1 cellular context compared by ENCODE assay signal in genomic region chr19:36377541-36378178, GRCh38.
TF ChIP-seq lines count a peak whose summit lies in the region.

No MANE protein-coding gene starts in this region.

TF ChIP-seq in HepG2, 621 proteins besides CTCF, POLR2A, EP300 and RAD21 (continued from another document and continues in another):
- no peak for TF ChIP-seq SIN3B (IDR thresholded peaks at IDR 0.05; ENCODE audit: low read length)
- TF ChIP-seq ZNF710 (CRISPR knock-in tag; IDR thresholded peaks at IDR 0.05; ENCODE audit: borderline replicate concordance) = no peak
- peak; percentile 29; the same call in 1 of the 2 replicates for TF ChIP-seq ZNF3 (CRISPR knock-in tag; IDR thresholded peaks at IDR 0.05)
- TF ChIP-seq ADNP (CRISPR knock-in tag; IDR thresholded peaks at IDR 0.05) = no peak
- 0 out of 2 replicates have a peak, but pooled peaks have one; percentile 16 for TF ChIP-seq ELF1 (CRISPR knock-in tag; IDR thresholded peaks at IDR 0.05)
- TF ChIP-seq, protein P1, sequence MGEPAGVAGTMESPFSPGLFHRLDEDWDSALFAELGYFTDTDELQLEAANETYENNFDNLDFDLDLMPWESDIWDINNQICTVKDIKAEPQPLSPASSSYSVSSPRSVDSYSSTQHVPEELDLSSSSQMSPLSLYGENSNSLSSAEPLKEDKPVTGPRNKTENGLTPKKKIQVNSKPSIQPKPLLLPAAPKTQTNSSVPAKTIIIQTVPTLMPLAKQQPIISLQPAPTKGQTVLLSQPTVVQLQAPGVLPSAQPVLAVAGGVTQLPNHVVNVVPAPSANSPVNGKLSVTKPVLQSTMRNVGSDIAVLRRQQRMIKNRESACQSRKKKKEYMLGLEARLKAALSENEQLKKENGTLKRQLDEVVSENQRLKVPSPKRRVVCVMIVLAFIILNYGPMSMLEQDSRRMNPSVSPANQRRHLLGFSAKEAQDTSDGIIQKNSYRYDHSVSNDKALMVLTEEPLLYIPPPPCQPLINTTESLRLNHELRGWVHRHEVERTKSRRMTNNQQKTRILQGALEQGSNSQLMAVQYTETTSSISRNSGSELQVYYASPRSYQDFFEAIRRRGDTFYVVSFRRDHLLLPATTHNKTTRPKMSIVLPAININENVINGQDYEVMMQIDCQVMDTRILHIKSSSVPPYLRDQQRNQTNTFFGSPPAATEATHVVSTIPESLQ (CRISPR knock-in tag; conservative IDR thresholded peaks at IDR 0.05) = no peak
- no peak for TF ChIP-seq PHF5A (CRISPR knock-in tag; IDR thresholded peaks at IDR 0.05; ENCODE audit: low read depth, unreplicated experiment)
- TF ChIP-seq RORA (CRISPR knock-in tag; IDR thresholded peaks at IDR 0.05) = no peak
- TF ChIP-seq ZNF547 (CRISPR knock-in tag; IDR thresholded peaks at IDR 0.05) = no peak
- no peak for TF ChIP-seq HCFC1 (IDR thresholded peaks at IDR 0.05; ENCODE audit: low read depth, low read length)
- TF ChIP-seq ZNF691 (CRISPR knock-in tag; IDR thresholded peaks at IDR 0.05; ENCODE audit: borderline replicate concordance, low read depth) = no peak
- no peak for TF ChIP-seq SP1 (IDR thresholded peaks at IDR 0.05)
- TF ChIP-seq SP1 (CRISPR knock-in tag; IDR thresholded peaks at IDR 0.05) = no peak
- no peak for TF ChIP-seq ZNF562 (CRISPR knock-in tag; IDR thresholded peaks at IDR 0.05; ENCODE audit: borderline replicate concordance)
- TF ChIP-seq, protein P2, sequence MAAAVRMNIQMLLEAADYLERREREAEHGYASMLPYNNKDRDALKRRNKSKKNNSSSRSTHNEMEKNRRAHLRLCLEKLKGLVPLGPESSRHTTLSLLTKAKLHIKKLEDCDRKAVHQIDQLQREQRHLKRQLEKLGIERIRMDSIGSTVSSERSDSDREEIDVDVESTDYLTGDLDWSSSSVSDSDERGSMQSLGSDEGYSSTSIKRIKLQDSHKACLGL (CRISPR knock-in tag; IDR thresholded peaks at IDR 0.05) = no peak
- TF ChIP-seq GLI4 (CRISPR knock-in tag; IDR thresholded peaks at IDR 0.05; ENCODE audit: borderline replicate concordance) = no peak
- no peak for TF ChIP-seq ZNF784 (CRISPR knock-in tag; IDR thresholded peaks at IDR 0.05; ENCODE audit: borderline replicate concordance)
- TF ChIP-seq ZNF652 (CRISPR knock-in tag; IDR thresholded peaks at IDR 0.05; ENCODE audit: borderline replicate concordance, low read depth) = peak; percentile 93
- TF ChIP-seq, protein P3, sequence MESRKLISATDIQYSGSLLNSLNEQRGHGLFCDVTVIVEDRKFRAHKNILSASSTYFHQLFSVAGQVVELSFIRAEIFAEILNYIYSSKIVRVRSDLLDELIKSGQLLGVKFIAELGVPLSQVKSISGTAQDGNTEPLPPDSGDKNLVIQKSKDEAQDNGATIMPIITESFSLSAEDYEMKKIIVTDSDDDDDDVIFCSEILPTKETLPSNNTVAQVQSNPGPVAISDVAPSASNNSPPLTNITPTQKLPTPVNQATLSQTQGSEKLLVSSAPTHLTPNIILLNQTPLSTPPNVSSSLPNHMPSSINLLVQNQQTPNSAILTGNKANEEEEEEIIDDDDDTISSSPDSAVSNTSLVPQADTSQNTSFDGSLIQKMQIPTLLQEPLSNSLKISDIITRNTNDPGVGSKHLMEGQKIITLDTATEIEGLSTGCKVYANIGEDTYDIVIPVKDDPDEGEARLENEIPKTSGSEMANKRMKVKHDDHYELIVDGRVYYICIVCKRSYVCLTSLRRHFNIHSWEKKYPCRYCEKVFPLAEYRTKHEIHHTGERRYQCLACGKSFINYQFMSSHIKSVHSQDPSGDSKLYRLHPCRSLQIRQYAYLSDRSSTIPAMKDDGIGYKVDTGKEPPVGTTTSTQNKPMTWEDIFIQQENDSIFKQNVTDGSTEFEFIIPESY (CRISPR knock-in tag; IDR thresholded peaks at IDR 0.05) = no peak
- TF ChIP-seq ZSCAN29 (CRISPR knock-in tag; conservative IDR thresholded peaks at IDR 0.05) = 0 out of 2 replicates have a peak, but pooled peaks have one; percentile 54
- no peak for TF ChIP-seq BCL3 (CRISPR knock-in tag; IDR thresholded peaks at IDR 0.05)
- no peak for TF ChIP-seq NR2F6 (IDR thresholded peaks at IDR 0.05)
- 0 out of 2 replicates have a peak, but pooled peaks have one; percentile 28 for TF ChIP-seq NR2F6 (CRISPR knock-in tag; IDR thresholded peaks at IDR 0.05)
- no peak for TF ChIP-seq ZFP82 (CRISPR knock-in tag; IDR thresholded peaks at IDR 0.05; ENCODE audit: borderline replicate concordance)
- TF ChIP-seq SMAD9 (CRISPR knock-in tag; IDR thresholded peaks at IDR 0.05) = no peak
- TF ChIP-seq ZNF768 (CRISPR knock-in tag; IDR thresholded peaks at IDR 0.05) = no peak
- no peak for TF ChIP-seq EED (CRISPR knock-in tag; IDR thresholded peaks at IDR 0.05)
- TF ChIP-seq MAFF (IDR thresholded peaks at IDR 0.05; ENCODE audit: low read depth, low read length) = no peak
- TF ChIP-seq ARHGAP35 (CRISPR knock-in tag; IDR thresholded peaks at IDR 0.05; ENCODE audit: borderline replicate concordance) = no peak
- no peak for TF ChIP-seq IKZF1 (IDR thresholded peaks at IDR 0.05)
- no peak for TF ChIP-seq MXI1 (IDR thresholded peaks at IDR 0.05; ENCODE audit: borderline replicate concordance, low read depth, low read length)
- TF ChIP-seq NFE2L2 (IDR thresholded peaks at IDR 0.05; ENCODE audit: low read length) = no peak
- TF ChIP-seq AFF4 (CRISPR knock-in tag; IDR thresholded peaks at IDR 0.05) = no peak
- peak; percentile 62; the same call in 1 of the 2 replicates for TF ChIP-seq PITX1 (CRISPR knock-in tag; IDR thresholded peaks at IDR 0.05)
- no peak for TF ChIP-seq ATM (IDR thresholded peaks at IDR 0.05; ENCODE audit: borderline replicate concordance)
- no peak for TF ChIP-seq ARID3A (IDR thresholded peaks at IDR 0.05; ENCODE audit: low read depth, low read length)
- TF ChIP-seq ZNF343 (CRISPR knock-in tag; IDR thresholded peaks at IDR 0.05) = no peak
- 0 out of 2 replicates have a peak, but pooled peaks have one; percentile 35 for TF ChIP-seq TARDBP (CRISPR knock-in tag; IDR thresholded peaks at IDR 0.05)
- no peak for TF ChIP-seq ZNF335 (CRISPR knock-in tag; IDR thresholded peaks at IDR 0.05)
- no peak for TF ChIP-seq ZNF24 (IDR thresholded peaks at IDR 0.05)
- TF ChIP-seq SMC3 (IDR thresholded peaks at IDR 0.05; ENCODE audit: low read length) = peak; percentile 2; the same call in 1 of the 2 replicates
- TF ChIP-seq ZBTB3 (CRISPR knock-in tag; IDR thresholded peaks at IDR 0.05; ENCODE audit: borderline replicate concordance, low read depth) = no peak
- TF ChIP-seq, protein P4, sequence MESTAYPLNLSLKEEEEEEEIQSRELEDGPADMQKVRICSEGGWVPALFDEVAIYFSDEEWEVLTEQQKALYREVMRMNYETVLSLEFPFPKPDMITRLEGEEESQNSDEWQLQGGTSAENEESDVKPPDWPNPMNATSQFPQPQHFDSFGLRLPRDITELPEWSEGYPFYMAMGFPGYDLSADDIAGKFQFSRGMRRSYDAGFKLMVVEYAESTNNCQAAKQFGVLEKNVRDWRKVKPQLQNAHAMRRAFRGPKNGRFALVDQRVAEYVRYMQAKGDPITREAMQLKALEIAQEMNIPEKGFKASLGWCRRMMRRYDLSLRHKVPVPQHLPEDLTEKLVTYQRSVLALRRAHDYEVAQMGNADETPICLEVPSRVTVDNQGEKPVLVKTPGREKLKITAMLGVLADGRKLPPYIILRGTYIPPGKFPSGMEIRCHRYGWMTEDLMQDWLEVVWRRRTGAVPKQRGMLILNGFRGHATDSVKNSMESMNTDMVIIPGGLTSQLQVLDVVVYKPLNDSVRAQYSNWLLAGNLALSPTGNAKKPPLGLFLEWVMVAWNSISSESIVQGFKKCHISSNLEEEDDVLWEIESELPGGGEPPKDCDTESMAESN (CRISPR knock-in tag; conservative IDR thresholded peaks at IDR 0.05) = no peak
- TF ChIP-seq, protein P5, sequence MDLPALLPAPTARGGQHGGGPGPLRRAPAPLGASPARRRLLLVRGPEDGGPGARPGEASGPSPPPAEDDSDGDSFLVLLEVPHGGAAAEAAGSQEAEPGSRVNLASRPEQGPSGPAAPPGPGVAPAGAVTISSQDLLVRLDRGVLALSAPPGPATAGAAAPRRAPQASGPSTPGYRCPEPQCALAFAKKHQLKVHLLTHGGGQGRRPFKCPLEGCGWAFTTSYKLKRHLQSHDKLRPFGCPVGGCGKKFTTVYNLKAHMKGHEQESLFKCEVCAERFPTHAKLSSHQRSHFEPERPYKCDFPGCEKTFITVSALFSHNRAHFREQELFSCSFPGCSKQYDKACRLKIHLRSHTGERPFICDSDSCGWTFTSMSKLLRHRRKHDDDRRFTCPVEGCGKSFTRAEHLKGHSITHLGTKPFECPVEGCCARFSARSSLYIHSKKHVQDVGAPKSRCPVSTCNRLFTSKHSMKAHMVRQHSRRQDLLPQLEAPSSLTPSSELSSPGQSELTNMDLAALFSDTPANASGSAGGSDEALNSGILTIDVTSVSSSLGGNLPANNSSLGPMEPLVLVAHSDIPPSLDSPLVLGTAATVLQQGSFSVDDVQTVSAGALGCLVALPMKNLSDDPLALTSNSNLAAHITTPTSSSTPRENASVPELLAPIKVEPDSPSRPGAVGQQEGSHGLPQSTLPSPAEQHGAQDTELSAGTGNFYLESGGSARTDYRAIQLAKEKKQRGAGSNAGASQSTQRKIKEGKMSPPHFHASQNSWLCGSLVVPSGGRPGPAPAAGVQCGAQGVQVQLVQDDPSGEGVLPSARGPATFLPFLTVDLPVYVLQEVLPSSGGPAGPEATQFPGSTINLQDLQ (CRISPR knock-in tag; IDR thresholded peaks at IDR 0.05) = no peak
- peak; percentile 23; the same call in 1 of the 2 replicates for TF ChIP-seq ERF (CRISPR knock-in tag; IDR thresholded peaks at IDR 0.05)
- no peak for TF ChIP-seq BHLHE40 (IDR thresholded peaks at IDR 0.05; ENCODE audit: low read length)
